In genomic region chr16:10533612-10534011, GRCh38 we compare ENCODE assay signal across 9 cellular contexts. TPM values are rescaled to one million over a fixed set of nuclear protein-coding genes. Genes with fewer than 3 reads are reported as not detected.
DNase-seq lines count a peak whose midpoint lies in the region; ATAC-seq, FAIRE-seq and TF ChIP-seq lines count a peak whose summit lies in the region.
"Not testable (repeated sequence)": the region's sequence is repeated elsewhere in the genome, so short reads cannot be mapped to it uniquely, and the experiment has no call there.
"Had no signal": no experiment of that assay in that cellular context is flagged by ENCODE, and none has a peak within 500 bp of the region (broad histone marks: within the 10 kb centered on the region; RNA-seq: fewer than 3 reads in every experiment).

No MANE protein-coding gene starts in this region.

- intact Hi-C loops in IMR-90 (cut with micrococcal nuclease); endothelial cell of umbilical vein (cut with micrococcal nuclease): not testable (repeated sequence)

- WGBS in GM23248 (ENCODE audit: low coverage in 1 of 2, low lambda C conversion rate in 2 of 2, missing lambda C conversion rate in 2 of 2), 2 experiments, result 44 to 50% methylated on average over 4 of the region's 4 CpGs
- no CpG with 5 or more reads among the region's 4 CpGs for WGBS in IMR-90 (ENCODE audit: extremely low coverage in 2 of 2, insufficient read length in 1 of 2), 2 experiments

- not testable (repeated sequence) for H2BK20ac ChIP-seq in IMR-90 (ENCODE audit: low read depth, low read length)

- not testable (repeated sequence) for H4K8ac ChIP-seq in IMR-90 (ENCODE audit: low read depth in 2 of 2, low read length in 2 of 2)

- not testable (repeated sequence) for H2AK5ac ChIP-seq in IMR-90 (ENCODE audit: low read depth, low read length)

- not testable (repeated sequence) for FAIRE-seq in RCC 7860 (lab: Jason Lieb, UNC)
- FAIRE-seq in endothelial cell of umbilical vein (lab: Jason Lieb, UNC), result peak; percentile 68

- H2BK15ac ChIP-seq in IMR-90 (ENCODE audit: low read depth, low read length), result not testable (repeated sequence)

- H3K14ac ChIP-seq in IMR-90 (replicated peaks; ENCODE audit: low read depth, low read length), result not testable (repeated sequence)

- CTCF ChIA-PET in IMR-90 (lab: Yijun Ruan, JAX) (interaction anchor here (1.4 kb wide), 1 partner anchor 24 kb away, joined by 3 read pairs; no protein-coding TSS in a partner anchor), endothelial cell of umbilical vein (lab: Charles Lee) (interaction anchor here (0.9 to 3.4 kb wide), 6 partner anchors 12 to 385 kb away, joined by 3 to 16 read pairs (median 6); partner anchors contain the start of gene EMP2)

- ATAC-seq in IMR-90 (ENCODE audit: low read depth), result peak; percentile 51

- H3K4me2 ChIP-seq in GM23248 (ENCODE audit: unreplicated experiment); IMR-90 (ENCODE audit: low read depth, low read length); endothelial cell of umbilical vein (ENCODE audit: insufficient read depth, low read length): not testable (repeated sequence)

- H3K79me1 ChIP-seq in IMR-90 (ENCODE audit: low read depth in 1 of 2, low read length in 2 of 2), result not testable (repeated sequence)

- not testable (repeated sequence) for H3K9me1 ChIP-seq in IMR-90 (ENCODE audit: insufficient read depth, low read length); endothelial cell of umbilical vein (replicated peaks; ENCODE audit: control insufficient read depth, extremely low read depth, insufficient read depth, low read length)

- not testable (repeated sequence) for H3K36me3 ChIP-seq in GM23248 (ENCODE audit: low read depth); IMR-90 (ENCODE audit: control insufficient read depth, insufficient read depth, low read length); endothelial cell of umbilical vein (ENCODE audit: control insufficient read depth in 2 of 2, extremely low read depth in 1 of 2, insufficient read depth in 2 of 2, low read length in 2 of 2)

- not testable (repeated sequence) for H3K23ac ChIP-seq in IMR-90 (ENCODE audit: low read depth, low read length)

- H2AFZ ChIP-seq in GM23248; IMR-90 (replicated peaks; ENCODE audit: low read length, poor library complexity); endothelial cell of umbilical vein (ENCODE audit: low read depth, low read length): not testable (repeated sequence)

- not testable (repeated sequence) for H3K4ac ChIP-seq in IMR-90 (ENCODE audit: low read depth, low read length)

- not testable (repeated sequence) for H3K4me1 ChIP-seq in GM23248 (ENCODE audit: insufficient read depth); IMR-90 (ENCODE audit: control insufficient read depth, insufficient read depth, low read length); endothelial cell of umbilical vein (ENCODE audit: control insufficient read depth, extremely low read depth, insufficient read depth, low read length)

- H3K18ac ChIP-seq in IMR-90 (ENCODE audit: low read depth, low read length), result not testable (repeated sequence)

- not testable (repeated sequence) for H3F3A ChIP-seq in GM23248 (ENCODE audit: insufficient read depth)

- POLR2A ChIA-PET in IMR-90 (lab: Charles Lee; ENCODE audit: unreplicated experiment); endothelial cell of umbilical vein (lab: Charles Lee): not testable (repeated sequence)

- not testable (repeated sequence) for TF ChIP-seq POLR2A in IMR-90 (IDR thresholded peaks at IDR 0.05; ENCODE audit: low read depth, low read length); endothelial cell of umbilical vein (IDR thresholded peaks at IDR 0.05; ENCODE audit: low read depth, low read length)

- not testable (repeated sequence) for H4K20me1 ChIP-seq in GM23248 (ENCODE audit: insufficient read depth); IMR-90 (ENCODE audit: insufficient read depth, low read length); endothelial cell of umbilical vein (replicated peaks; ENCODE audit: control insufficient read depth, extremely low read depth, insufficient read depth, low read length)

- not testable (repeated sequence) for BruUV-seq in IMR-90 (replicated peaks; lab: Mats Ljungman, UMichigan); endothelial cell of umbilical vein (replicated peaks; lab: Mats Ljungman, UMichigan)

- not testable (repeated sequence) for H3K9ac ChIP-seq in GM23248; IMR-90 (ENCODE audit: low read depth, low read length); endothelial cell of umbilical vein (replicated peaks; ENCODE audit: extremely low read depth, insufficient read depth, low read length)

- TF ChIP-seq CTCF in IMR-90 (conservative IDR thresholded peaks at IDR 0.05; ENCODE audit: low read depth, low read length); endothelial cell of umbilical vein (IDR thresholded peaks at IDR 0.05; ENCODE audit: extremely low read depth in 1 of 2, insufficient read depth in 1 of 2, low read depth in 1 of 2, low read length in 2 of 2): not testable (repeated sequence)

- not testable (repeated sequence) for H3K9me2 ChIP-seq in GM23248 (ENCODE audit: insufficient read depth)

- H3K27me3 ChIP-seq in GM23248 (replicated peaks; ENCODE audit: insufficient read depth); IMR-90 (ENCODE audit: control insufficient read depth, insufficient read depth, low read length); endothelial cell of umbilical vein (ENCODE audit: control insufficient read depth in 2 of 2, insufficient read depth in 2 of 2, low read length in 2 of 2): not testable (repeated sequence)

- H3K4me3 ChIP-seq in GM23248; IMR-90 (ENCODE audit: insufficient read depth, low read depth, low read length); endothelial cell of umbilical vein (replicated peaks in 1 of 3; ENCODE audit: insufficient read depth in 1 of 3, low read depth in 1 of 3, low read length in 3 of 3): not testable (repeated sequence)

- TF ChIP-seq RAD21 in IMR-90 (IDR thresholded peaks at IDR 0.05; ENCODE audit: low read length), result not testable (repeated sequence)

- H2BK5ac ChIP-seq in IMR-90 (ENCODE audit: low read depth, low read length, poor library complexity, severe bottlenecking), result not testable (repeated sequence)

- DNase-seq in A172 (ENCODE audit: low spot score) (peak; percentile 79), GM23248 (peak; percentile 35), IMR-90 (peak; percentile 29), RCC 7860 (ENCODE audit: low spot score) (peak; percentile 44), astrocyte of the hippocampus (ENCODE audit: low read depth, low spot score) (peak; percentile 17), endothelial cell of umbilical vein (ENCODE audit: low read depth, low spot score) (peak; percentile 35), iris pigment epithelial cell (ENCODE audit: low read depth) (peak; percentile 73), pulmonary artery endothelial cell (ENCODE audit: low read depth, low spot score) (peak; percentile 8)

- H4K91ac ChIP-seq in IMR-90 (ENCODE audit: insufficient read depth, low read depth, low read length), result not testable (repeated sequence)

- not testable (repeated sequence) for H3K79me2 ChIP-seq in GM23248 (ENCODE audit: insufficient read depth); endothelial cell of umbilical vein (ENCODE audit: control insufficient read depth, insufficient read depth, low read length)

- H3K27ac ChIP-seq in GM23248; IMR-90 (ENCODE audit: insufficient read depth, low read length); endothelial cell of umbilical vein (ENCODE audit: insufficient read depth, low read depth, low read length): not testable (repeated sequence)

- H3K56ac ChIP-seq in IMR-90 (ENCODE audit: extremely low read depth, insufficient read depth, low read length), result not testable (repeated sequence)

- H2BK120ac ChIP-seq in IMR-90 (ENCODE audit: low read depth, low read length), result not testable (repeated sequence)

- peak overlapping the region; percentile 2 for H2AK9ac ChIP-seq in IMR-90 (replicated peaks; ENCODE audit: low read depth, low read length, poor library complexity)

- not testable (repeated sequence) for H3K9me3 ChIP-seq in GM23248 (ENCODE audit: low read depth); IMR-90 (ENCODE audit: control insufficient read depth, insufficient read depth, low read length); endothelial cell of umbilical vein (replicated peaks; ENCODE audit: control insufficient read depth, insufficient read depth, low read length)

- dilution Hi-C loops in IMR-90 (cut with HindIII; ENCODE audit: low sequenced_read_pairs, unreplicated experiment); endothelial cell of umbilical vein (cut with MboI; ENCODE audit: extremely low pct_ligation_motif_present, low sequenced_read_pairs): not testable (repeated sequence)

- H4K5ac ChIP-seq in IMR-90 (ENCODE audit: low read depth, low read length), result not testable (repeated sequence)

- in situ Hi-C loops in GM23248 (cut with MboI); IMR-90 (cut with MboI; ENCODE audit: low sequenced_read_pairs): not testable (repeated sequence)

RNA-seq across cellular contexts. Expression of gene EMP2, which starts 46.8 kb away (rescaled TPM):
- total RNA-seq in A172 (2014; rRNA removed; shearing (Covaris generic)), result 11.6 and 12.3 TPM in 2 replicates
- total RNA-seq in GM23248 (2014; rRNA removed; shearing (Covaris generic)), result 23.0 and 26.0 TPM in 2 replicates
- polyA plus RNA-seq in GM23248 (2016; fragmentation: Nextera tagmentation; extraction: Ambion mirVana), result 65.7 and 73.7 TPM in 2 replicates
- total RNA-seq in IMR-90 (2012; rRNA removed), result 17.8 and 18.3 TPM in 2 replicates
- polyA plus RNA-seq in IMR-90 (2012; rRNA removed), result 13.8 and 16.3 TPM in 2 replicates
- 7.1 and 7.3 TPM in 2 replicates for polyA plus RNA-seq in IMR-90 (2012; cell fraction: cytosol; rRNA removed)
- 4.1 and 6.2 TPM in 2 replicates for polyA plus RNA-seq in IMR-90 (2012; cell fraction: nucleus; rRNA removed; ENCODE audit: low replicate concordance)
- 18.3 and 25.5 TPM in 2 replicates for total RNA-seq in endothelial cell of umbilical vein
- polyA plus RNA-seq in endothelial cell of umbilical vein, result 19.0 and 25.5 TPM in 2 replicates
- 13.0 and 14.8 TPM in 2 replicates for polyA plus RNA-seq in endothelial cell of umbilical vein (2011; cell fraction: cytosol; rRNA removed)
- 7.8 and 11.0 TPM in 2 replicates for polyA plus RNA-seq in endothelial cell of umbilical vein (2011; cell fraction: nucleus; rRNA removed)
- polyA plus RNA-seq in endothelial cell of umbilical vein (2012), result 9.1 and 10.5 TPM in 2 replicates
- polyA minus RNA-seq in endothelial cell of umbilical vein, result 40.3 and 45.9 TPM in 2 replicates
- polyA minus RNA-seq in endothelial cell of umbilical vein (2011; cell fraction: cytosol; rRNA and poly(A)+ RNA removed), result 55.6 TPM
- 6.3 and 9.4 TPM in 2 replicates for polyA minus RNA-seq in endothelial cell of umbilical vein (2011; cell fraction: nucleus; rRNA and poly(A)+ RNA removed)
- total RNA-seq in pulmonary artery endothelial cell, result 16.7 and 19.8 TPM in 2 replicates
- total RNA-seq: CD8-positive, alpha-beta T cell had no signal

Comparison
In these comparisons a context has a peak if more than half of its experiments do, and no peak if none do; other contexts are left out.
1. DNase-seq: peak in every context shown above with its lines; median percentile 79 in A172; 73 in iris pigment epithelial cell; 44 in RCC 7860; 35 in GM23248; 35 in endothelial cell of umbilical vein; 29 in IMR-90; 17 in astrocyte of the hippocampus; 8 in pulmonary artery endothelial cell.